8 cellular contexts compared by ENCODE assay signal in genomic region chr3:120908030-120908802, GRCh38. TPM values are rescaled to one million over a fixed set of nuclear protein-coding genes. Genes with fewer than 3 reads are reported as not detected.
A peak's percentile ranks its signal among the peaks of the same experiment; 100 is the strongest.
DNase-seq lines count a peak whose midpoint lies in the region; ATAC-seq and TF ChIP-seq lines count a peak whose summit lies in the region.

STXBP5L (plus strand) TSS chr3:120908205; CDS start chr3:120909579, 1,374 bp downstream.

- peak; percentile 98 for ATAC-seq in GM21619 (IDR thresholded peaks at IDR 0.05; ENCODE audit: unreplicated experiment)

- H3K79me2 ChIP-seq in smooth muscle cell (ENCODE audit: low read depth): peaks cover 9% of the 10 kb centered on the region

- H3K27ac ChIP-seq in HUES64 (ENCODE audit: low read depth, low read length) (no peak within 1 kb of the TSS), smooth muscle cell (ENCODE audit: low read depth) (no peak within 1 kb of the TSS)

- no peaks in the 10 kb centered on the region for H4K20me1 ChIP-seq in smooth muscle cell (ENCODE audit: low read depth)

- no peaks in the 10 kb centered on the region for H3K36me3 ChIP-seq in GM06990 (ENCODE audit: control insufficient read depth, insufficient read depth, low read length)
- no peaks in the 10 kb centered on the region for H3K36me3 ChIP-seq in HUES64 (ENCODE audit: insufficient read depth, low read length)
- no peaks in the 10 kb centered on the region for H3K36me3 ChIP-seq in smooth muscle cell (ENCODE audit: low read depth)

- no peaks in the 10 kb centered on the region for H3F3A ChIP-seq in smooth muscle cell (ENCODE audit: low read depth)

- H3K4me1 ChIP-seq in HUES64 (ENCODE audit: insufficient read depth, low read length) (peaks cover 4% of the 10 kb centered on the region), smooth muscle cell (ENCODE audit: low read depth) (no peaks in the 10 kb centered on the region)

- H3K4me3 ChIP-seq in GM06990 (replicated peaks; ENCODE audit: low read depth, low read length) (peak within 1 kb of the TSS; percentile 26), HUES64 (ENCODE audit: low read length) (peak within 1 kb of the TSS; percentile 78), cardiac fibroblast (replicated peaks in 1 of 2; ENCODE audit: low read depth in 2 of 2, low read length in 2 of 2) (peak within 1 kb of the TSS; percentile 48 to 50), smooth muscle cell (peak within 1 kb of the TSS; percentile 60)

- DNase-seq in GM06990 (ENCODE audit: extremely low read depth, insufficient read length) (peak; percentile 74), SKM-1 treated with dmso at 0.1 percent for 144 hours (lab: John Stamatoyannopoulos, UW; ENCODE audit: unreplicated experiment) (peak; percentile 65), cardiac fibroblast (ENCODE audit: low read depth in 2 of 2) (peak; percentile 75 to 83), iris pigment epithelial cell (ENCODE audit: low read depth) (peak; percentile 74), smooth muscle cell (lab: John Stamatoyannopoulos, UW; ENCODE audit: unreplicated experiment) (peak; percentile 70), dedifferentiated amniotic fluid mesenchymal stem cell (ENCODE audit: extremely low spot score) (no peak)

- peaks cover 2% of the 10 kb centered on the region; the same call in 1 of the 2 replicates for H3K27me3 ChIP-seq in GM06990 (replicated peaks; ENCODE audit: control insufficient read depth, insufficient read depth, low read length)
- H3K27me3 ChIP-seq in HUES64 (ENCODE audit: insufficient read depth, low read length): peaks cover 37% of the 10 kb centered on the region
- H3K27me3 ChIP-seq in smooth muscle cell (ENCODE audit: low read depth): peaks cover 22% of the 10 kb centered on the region

- TF ChIP-seq CTCF in GM06990 (IDR thresholded peaks at IDR 0.05; ENCODE audit: insufficient read depth, low read length, poor library complexity, severe bottlenecking) (no peak), cardiac fibroblast (IDR thresholded peaks at IDR 0.05; ENCODE audit: low read depth, low read length) (no peak), smooth muscle cell (IDR thresholded peaks at IDR 0.05; ENCODE audit: borderline replicate concordance, insufficient read depth, poor library complexity, severe bottlenecking) (no peak)

- H3K9ac ChIP-seq in HUES64 (ENCODE audit: low read depth, low read length): peak within 1 kb of the TSS; percentile 47
- peak within 1 kb of the TSS; percentile 9 for H3K9ac ChIP-seq in smooth muscle cell (ENCODE audit: low read depth)

- H3K9me3 ChIP-seq in HUES64 (ENCODE audit: insufficient read depth, low read depth, low read length) (no peaks in the 10 kb centered on the region), smooth muscle cell (replicated peaks; ENCODE audit: low read depth) (no peaks in the 10 kb centered on the region)

- peak within 1 kb of the TSS; percentile 84 for H3K4me2 ChIP-seq in smooth muscle cell

- H2AFZ ChIP-seq in smooth muscle cell (ENCODE audit: low read depth): peak within 1 kb of the TSS; percentile 75

- under 1% methylated on average over 83 of the region's 83 CpGs for WGBS in HUES64
- WGBS in smooth muscle cell (ENCODE audit: low lambda C conversion rate): 2% methylated on average over 34 of the region's 83 CpGs

RNA-seq across cellular contexts. Expression of gene STXBP5L, which starts in this region (rescaled TPM):
- 1.2 TPM for polyA plus RNA-seq in HUES64 (2013, experiment 1 of 2)
- 1.6 TPM for polyA plus RNA-seq in HUES64 (2013, experiment 2 of 2)
- total RNA-seq in smooth muscle cell: 10.3 and 14.4 TPM in 2 replicates
- polyA plus RNA-seq in smooth muscle cell: 2.8 and 3.3 TPM in 2 replicates

Comparison
In these comparisons a context has a peak if more than half of its experiments do, and no peak if none do; other contexts are left out.
1. H3K4me3 ChIP-seq: peak in every context shown above with its lines; median percentile 78 in HUES64; 60 in smooth muscle cell; 49 in cardiac fibroblast; 26 in GM06990.